31 cellular contexts compared by ENCODE assay signal in genomic region chr16:49562228-49562627, GRCh38.
"Had no signal": no experiment of that assay in that cellular context is flagged by ENCODE, and none has a peak within 500 bp of the region (broad histone marks: within the 10 kb centered on the region; RNA-seq: fewer than 3 reads in every experiment).

No MANE protein-coding gene starts in this region.

- DNase-seq: activated CD4-positive, alpha-beta memory T cell treated with anti-CD3 and anti-CD28 coated beads for 36 hours; activated CD4-positive, alpha-beta T cell treated with anti-CD3 and anti-CD28 coated beads, Interleukin-2, amount 10 ng/mL, durations not matched to agents 24 days and 14 days; activated CD4-positive, CD25-positive, alpha-beta regulatory T cell treated with anti-CD3 and anti-CD28 coated beads, Interleukin-2, amount 50 U/mL, for 72 hours; activated CD8-positive, alpha-beta memory T cell treated with anti-CD3 and anti-CD28 coated beads, Interleukin-2, amount 50 U/mL, for 4 hours; activated effector memory CD4-positive, alpha-beta T cell treated with anti-CD3 and anti-CD28 coated beads, Interleukin-2, amount 50 U/mL, for 16 hours; activated naive CD4-positive, alpha-beta T cell treated with anti-CD3 and anti-CD28 coated beads for 36 hours; activated naive CD8-positive, alpha-beta T cell treated with anti-CD3 and anti-CD28 coated beads for 36 hours; activated T-cell treated with anti-CD3 and anti-CD28 coated beads, Interleukin-2, amount 50 U/mL, for 1 hour; aorta; cerebellar nuclear complex; colonic mucosa; effector CD8-positive, alpha-beta T cell; esophagus squamous epithelium; foreskin melanocyte; left lung; mesendoderm; natural killer cell; occipital lobe; stimulated activated CD4-positive, alpha-beta T cell treated with anti-CD3 and anti-CD28 coated beads, Interleukin-15, amount 100 ng/mL, for 24 hours; stimulated activated CD4-positive, alpha-beta T cell treated with anti-CD3 and anti-CD28 coated beads, Interleukin-2, amount 100 ng/mL, for 24 hours; stimulated activated naive CD4-positive, alpha-beta T cell; tibial artery had no signal

- H3K27me3 ChIP-seq: adrenal gland, body of pancreas, cardiac muscle cell, colonic mucosa, esophagus squamous epithelium, left lung, neural progenitor cell, right atrium auricular region, suprapubic skin, tibial artery had no signal

- H3K4me2 ChIP-seq: neural progenitor cell, smooth muscle cell had no signal

- H3K36me3 ChIP-seq: adrenal gland, cardiac muscle cell, colonic mucosa, esophagus squamous epithelium, left lung, neural progenitor cell, right atrium auricular region, suprapubic skin, tibial artery had no signal

- H2AFZ ChIP-seq: neural progenitor cell had no signal

- H3K9me3 ChIP-seq: adrenal gland, body of pancreas, colonic mucosa, esophagus squamous epithelium, left lung, right atrium auricular region, suprapubic skin, tibial artery had no signal

- H3K9ac ChIP-seq: neural progenitor cell had no signal

- H3K4me1 ChIP-seq: adrenal gland, colonic mucosa, suprapubic skin had no signal

- ATAC-seq: body of pancreas, left lung, natural killer cell had no signal

- H3K27ac ChIP-seq: adrenal gland, body of pancreas, cardiac muscle cell, colonic mucosa, epithelial cell of prostate, esophagus squamous epithelium, left lung, neural progenitor cell, right atrium auricular region, suprapubic skin, tibial artery had no signal

- H3K4me3 ChIP-seq: adrenal gland, body of pancreas, cardiac muscle cell, colonic mucosa, esophagus squamous epithelium, left lung, lung, neural progenitor cell, right atrium auricular region, smooth muscle cell, suprapubic skin, tibial artery had no signal
